ENCODE assay signal across 7 cellular contexts in genomic region chr10:95907454-95908253, GRCh38.
DNase-seq lines count a peak whose midpoint lies in the region; ATAC-seq and TF ChIP-seq lines count a peak whose summit lies in the region.

Gene CC2D2B (plus strand): TSS chr10:95907975. CDS start chr10:95911324, 3,349 bp downstream.

- peak; percentile 90 for ATAC-seq in HG02623 (IDR thresholded peaks at IDR 0.05; ENCODE audit: unreplicated experiment)

- H3K27me3 Mint-ChIP-seq in T-helper 2 cell treated with Interferon-gamma antibody and Interleukin-4, amounts not matched to agents 5 μg/mL and 100 μg/mL, for 36 hours (ENCODE audit: low read depth), result peaks cover 16% of the 10 kb centered on the region

- H3K27ac Mint-ChIP-seq in T-helper 2 cell treated with Interferon-gamma antibody and Interleukin-4, amounts not matched to agents 5 μg/mL and 100 μg/mL, for 36 hours, result peak within 1 kb of the TSS; percentile 94

- no peaks in the 10 kb centered on the region for H3K9me3 Mint-ChIP-seq in T-helper 2 cell treated with Interferon-gamma antibody and Interleukin-4, amounts not matched to agents 5 μg/mL and 100 μg/mL, for 36 hours

- in situ Hi-C loops in GM13976 (cut with MboI; ENCODE audit: low sequenced_read_pairs, unreplicated experiment), result no loop called here

- peaks cover 20% of the 10 kb centered on the region for H3K4me1 Mint-ChIP-seq in T-helper 2 cell treated with Interferon-gamma antibody and Interleukin-4, amounts not matched to agents 5 μg/mL and 100 μg/mL, for 36 hours (ENCODE audit: low read depth)

- peak; percentile 84 for DNase-seq in GM13976 (ENCODE audit: low spot score)
- DNase-seq in NCI-H1092 treated with DMSO at 0.1 percent for 48 hours (lab: John Stamatoyannopoulos, UW), result peak; percentile 77
- peak; percentile 78 for DNase-seq in T-helper 2 cell treated with Interferon-gamma antibody and Interleukin-4, amounts not matched to agents 5 μg/mL and 100 μg/mL, for 36 hours (ENCODE audit: low spot score)
- DNase-seq in astrocyte of the hippocampus (ENCODE audit: low read depth, low spot score), result peak; percentile 92
- DNase-seq in hippocampal formation (lab: John Stamatoyannopoulos, UW), result peak; percentile 87 to 91
- DNase-seq in retina, result peak; percentile 97

- no peak for TF ChIP-seq CTCF in GM13976 (IDR thresholded peaks at IDR 0.05; ENCODE audit: borderline replicate concordance, control extremely low read depth, extremely low read depth, insufficient read depth, missing control alignments)

- H3K4me3 Mint-ChIP-seq in T-helper 2 cell treated with Interferon-gamma antibody and Interleukin-4, amounts not matched to agents 5 μg/mL and 100 μg/mL, for 36 hours, result peak within 1 kb of the TSS; percentile 92

- H3K36me3 Mint-ChIP-seq in T-helper 2 cell treated with Interferon-gamma antibody and Interleukin-4, amounts not matched to agents 5 μg/mL and 100 μg/mL, for 36 hours (ENCODE audit: low read depth), result peaks cover 9% of the 10 kb centered on the region

Comparison
In these comparisons a context has a peak if more than half of its experiments do, and no peak if none do; other contexts are left out.
1. Peak in every context shown above with its lines: DNase-seq and ATAC-seq.